In the genomic region with DNA sequence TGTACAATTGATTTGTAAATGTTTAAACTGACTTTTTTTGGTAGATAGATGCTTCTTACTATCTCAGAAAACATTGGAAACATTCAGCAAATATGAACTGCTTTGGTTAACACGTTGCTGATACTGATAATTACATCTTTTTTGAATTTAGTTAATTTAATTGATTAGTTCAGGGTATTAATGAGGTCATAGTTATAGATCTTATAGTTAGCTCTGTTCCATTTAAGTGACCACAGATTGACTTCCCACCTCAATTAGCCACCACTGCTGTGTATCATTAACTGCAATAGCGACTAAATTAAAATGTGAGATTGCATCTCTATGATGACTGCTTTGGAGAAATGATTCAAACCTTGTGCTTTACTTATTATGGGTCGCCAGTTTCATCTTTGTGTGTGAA, we compare ENCODE assay signal across 25 cellular contexts.
"Had no signal": no experiment of that assay in that cellular context is flagged by ENCODE, and none has a peak within 500 bp of the region (broad histone marks: within the 10 kb centered on the region; RNA-seq: fewer than 3 reads in every experiment).

No MANE protein-coding gene starts in this region.

- H3K4me1 ChIP-seq: colonic mucosa, esophagus muscularis mucosa, esophagus squamous epithelium, foreskin keratinocyte, gastrocnemius medialis, gastroesophageal sphincter had no signal

- ATAC-seq: esophagus mucosa, foreskin keratinocyte, gastrocnemius medialis had no signal

- H3K27me3 ChIP-seq: colonic mucosa, dorsolateral prefrontal cortex, esophagus muscularis mucosa, esophagus squamous epithelium, foreskin keratinocyte, gastrocnemius medialis, gastroesophageal sphincter, heart left ventricle, heart right ventricle had no signal

- H3K4me3 Mint-ChIP-seq: effector memory CD8-positive, alpha-beta T cell; endodermal cell had no signal

- H3K9me3 ChIP-seq: colonic mucosa, esophagus muscularis mucosa, esophagus squamous epithelium, gastrocnemius medialis, gastroesophageal sphincter had no signal

- H3K36me3 ChIP-seq: colonic mucosa, esophagus muscularis mucosa, esophagus squamous epithelium, gastrocnemius medialis, gastroesophageal sphincter, heart left ventricle, heart right ventricle had no signal

- DNase-seq: colonic mucosa; cortex of kidney; dermis blood vessel endothelial cell; dorsolateral prefrontal cortex; effector CD4-positive, alpha-beta T cell; effector CD8-positive, alpha-beta T cell; effector memory CD4-positive, alpha-beta T cell; effector memory CD8-positive, alpha-beta T cell; endodermal cell; erythroblast; esophagus squamous epithelium; foreskin fibroblast; foreskin keratinocyte; gastrocnemius medialis; glutamatergic neuron; head of caudate nucleus; heart left ventricle; heart right ventricle had no signal

- H3K4me3 ChIP-seq: colonic mucosa, coronary artery, dorsolateral prefrontal cortex, esophagus muscularis mucosa, esophagus squamous epithelium, gastrocnemius medialis, gastroesophageal sphincter, heart left ventricle, heart right ventricle had no signal

- H3K27me3 Mint-ChIP-seq: effector memory CD8-positive, alpha-beta T cell had no signal

- H3K4me1 Mint-ChIP-seq: endodermal cell had no signal

- H3K27ac ChIP-seq: colonic mucosa, coronary artery, epithelial cell of prostate, esophagus muscularis mucosa, esophagus squamous epithelium, foreskin keratinocyte, gastrocnemius medialis, gastroesophageal sphincter had no signal

- H3K27ac Mint-ChIP-seq: effector memory CD8-positive, alpha-beta T cell; endodermal cell had no signal

- FAIRE-seq: colon, endothelial cell of umbilical vein had no signal
